8 cellular contexts compared by ENCODE assay signal in genomic region chr1:145690587-145691558, GRCh38. TPM values are rescaled to one million over a fixed set of nuclear protein-coding genes. Genes with fewer than 3 reads are reported as not detected.
DNase-seq lines count a peak whose midpoint lies in the region; ATAC-seq and TF ChIP-seq lines count a peak whose summit lies in the region.

No MANE protein-coding gene starts in this region.

- peak in 1 of 2 donors; percentile 17 for TF ChIP-seq POLR2A in adrenal gland (IDR thresholded peaks at IDR 0.05)

- intact Hi-C loops in adrenal gland (cut with DNase I), result no loop called here
- intact Hi-C loops in mucosa of descending colon (cut with DNase I, micrococcal nuclease), result no loop called here

- DNase-seq in AG20443 (ENCODE audit: low spot score) (peak; percentile 83), adrenal gland (peak in 6 of 7 donors; percentile 67 to 80 (median 75)), mucosa of descending colon (peak in 1 of 3 donors; percentile 49), globus pallidus (ENCODE audit: low spot score) (no peak), NCI-H526 (lab: John Stamatoyannopoulos, UW) (no peak)
- DNase-seq in activated effector memory CD4-positive, alpha-beta T cell treated with anti-CD3 and anti-CD28 coated beads, Interleukin-2, amount 50 U/mL, for 16 hours, result no peak

- 38 to 39% (median 38%) methylated on average over 5 of the region's 5 CpGs for WGBS in adrenal gland, 4 donors

- TF ChIP-seq CTCF in adrenal gland (IDR thresholded peaks at IDR 0.05) (no peak), mucosa of descending colon (IDR thresholded peaks at IDR 0.05) (no peak)

- ATAC-seq in GM19043 (IDR thresholded peaks at IDR 0.05; ENCODE audit: low read depth, unreplicated experiment), result peak; percentile 84
- peak; percentile 93 for ATAC-seq in mucosa of descending colon

- H3K4me1 ChIP-seq in adrenal gland (replicated peaks in 1 of 2) (peaks cover 22 to 28% of the 10 kb centered on the region in 2 donors), mucosa of descending colon (ENCODE audit: low read depth) (peaks cover 8% of the 10 kb centered on the region)

- no peaks in the 10 kb centered on the region for H3K27me3 ChIP-seq in adrenal gland

- H3K36me3 ChIP-seq in KOPT-K1 (ENCODE audit: insufficient read depth, low read length) (no peaks in the 10 kb centered on the region), adrenal gland (replicated peaks in 1 of 2) (no peaks in the 10 kb centered on the region), mucosa of descending colon (ENCODE audit: low read depth) (no peaks in the 10 kb centered on the region)

- H3K27ac ChIP-seq in KOPT-K1 (ENCODE audit: low read depth, low read length, poor library complexity, severe bottlenecking), result peak overlapping the region; percentile 33
- H3K27ac ChIP-seq in adrenal gland, result peak overlapping the region; percentile 45 to 77 (median 66)

- H3K9me3 ChIP-seq in KOPT-K1 (ENCODE audit: insufficient read depth, low read length, poor library complexity, severe bottlenecking) (no peaks in the 10 kb centered on the region), adrenal gland (replicated peaks in 1 of 3) (no peaks in the 10 kb centered on the region), mucosa of descending colon (no peaks in the 10 kb centered on the region)

- H3K4me3 ChIP-seq in adrenal gland, result no peak overlapping the region
- H3K4me3 ChIP-seq in mucosa of descending colon, result no peak overlapping the region

RNA-seq across cellular contexts. Expression of gene PDZK1, which starts 16.3 kb away (rescaled TPM):
- 1 to 10 TPM; 1.8 to 7.5 (median 3.6) TPM for total RNA-seq in adrenal gland
- polyA plus RNA-seq in adrenal gland, result 1 to 10 TPM; 3.4 to 3.9 (median 3.5) TPM
- total RNA-seq in mucosa of descending colon, result 1 to 10 TPM in 2 of 3 donors, not detected in 1; 1.1 to 1.2 TPM

RNA-seq across cellular contexts. Expression of gene CD160, which starts 28.4 kb away (rescaled TPM):
- total RNA-seq in adrenal gland (under 1 TPM in 1 of 8 donors, not detected in 7; 0.21 TPM), mucosa of descending colon (1 to 10 TPM; 1.6 to 2.3 (median 1.6) TPM)
- under 1 TPM; 0.10 to 0.48 (median 0.35) TPM for polyA plus RNA-seq in adrenal gland

Comparison
In these comparisons a context has a peak if more than half of its experiments do, and no peak if none do; other contexts are left out.
1. DNase-seq: peak in AG20443 (single experiment) and adrenal gland (6 of 7); none in globus pallidus (single experiment), NCI-H526 (0 of 2) and activated effector memory CD4-positive, alpha-beta T cell treated with anti-CD3 and anti-CD28 coated beads, Interleukin-2, amount 50 U/mL, for 16 hours (single experiment).